Comparison of ENCODE assay signal across 11 cellular contexts in the genomic region with DNA sequence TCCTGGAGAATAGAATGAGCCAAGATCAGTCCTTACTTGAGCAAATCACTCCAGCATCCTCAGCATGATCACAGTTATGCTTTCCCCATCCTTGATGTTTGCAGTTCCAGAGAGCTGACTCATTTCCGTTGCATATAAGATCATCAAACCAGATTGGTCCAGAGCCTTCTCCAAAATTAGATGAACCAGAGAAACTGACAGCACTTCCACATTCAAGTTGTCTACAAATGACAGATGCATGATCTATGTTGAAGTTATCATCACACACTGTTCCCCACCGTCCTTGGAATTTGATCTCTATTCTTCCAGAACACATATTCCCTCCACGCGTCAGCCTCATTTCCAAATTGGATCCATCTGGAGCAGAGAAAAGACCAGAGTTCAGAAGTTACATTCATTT. TPM values are rescaled to one million over a fixed set of nuclear protein-coding genes. Genes with fewer than 3 reads are reported as not detected.
DNase-seq lines count a peak whose midpoint lies in the region; ATAC-seq, FAIRE-seq and TF ChIP-seq lines count a peak whose summit lies in the region.
"Had no signal": no experiment of that assay in that cellular context is flagged by ENCODE, and none has a peak within 500 bp of the region (broad histone marks: within the 10 kb centered on the region; RNA-seq: fewer than 3 reads in every experiment).

No MANE protein-coding gene starts in this region.

- BruUV-seq in mammary epithelial cell (replicated peaks; lab: Mats Ljungman, UMichigan): no TSS peak
- BruUV-seq in HepG2 (replicated peaks; lab: Mats Ljungman, UMichigan): no TSS peak
- no TSS peak for BruUV-seq in Caco-2 (replicated peaks; lab: Mats Ljungman, UMichigan)

- TF ChIP-seq POLR2A in HepG2 (IDR thresholded peaks at IDR 0.05; ENCODE audit: insufficient read depth in 1 of 2, low read depth in 2 of 2, low read length in 2 of 2): no peak

- H3K79me2 ChIP-seq in mammary epithelial cell (ENCODE audit: insufficient read depth, low read length) (no peaks in the 10 kb centered on the region), HepG2 (ENCODE audit: insufficient read depth, low read length) (no peaks in the 10 kb centered on the region)

- dilution Hi-C loops in mammary epithelial cell (cut with HindIII; ENCODE audit: low sequenced_read_pairs): no loop called here

- TF ChIP-seq CTCF in mammary epithelial cell (conservative IDR thresholded peaks at IDR 0.05 in 1 of 2, IDR thresholded peaks at IDR 0.05 in 1 of 2; ENCODE audit: extremely low read depth in 1 of 2, insufficient read depth in 1 of 2, low read depth in 1 of 2, low read length in 2 of 2): no peak
- no peak for TF ChIP-seq CTCF in HepG2 (CRISPR knock-in tag; IDR thresholded peaks at IDR 0.05)
- no peak for TF ChIP-seq CTCF in Caco-2 (IDR thresholded peaks at IDR 0.05; ENCODE audit: insufficient read depth in 1 of 2, low read depth in 1 of 2, low read length in 1 of 2, severe bottlenecking in 1 of 2, unreplicated experiment in 1 of 2)
- TF ChIP-seq CTCF in mesothelial cell of epicardium (IDR thresholded peaks at IDR 0.05; ENCODE audit: unreplicated experiment): no peak

- H3K27ac Mint-ChIP-seq in Caco-2 (ENCODE audit: unreplicated experiment) (no peak overlapping the region), mesothelial cell of epicardium (no peak overlapping the region)

- H3K4me3 Mint-ChIP-seq in Caco-2 (ENCODE audit: unreplicated experiment) (no peak overlapping the region), mesothelial cell of epicardium (no peak overlapping the region)

- H3K27me3 Mint-ChIP-seq in Caco-2 (ENCODE audit: insufficient read depth, unreplicated experiment) (peaks cover 10% of the 10 kb centered on the region), mesothelial cell of epicardium (ENCODE audit: low read depth) (peaks cover 3% of the 10 kb centered on the region)

- H3K4me1 ChIP-seq in mammary epithelial cell (ENCODE audit: insufficient read depth, low read length) (peaks cover 18% of the 10 kb centered on the region), HepG2 (ENCODE audit: insufficient read depth, low read length) (no peaks in the 10 kb centered on the region), Caco-2 (peaks cover 18% of the 10 kb centered on the region)

- no peaks in the 10 kb centered on the region for H3K9me3 Mint-ChIP-seq in Caco-2 (ENCODE audit: unreplicated experiment)
- peaks cover 7% of the 10 kb centered on the region for H3K9me3 Mint-ChIP-seq in mesothelial cell of epicardium

- no peak for ATAC-seq in HepG2

- FAIRE-seq in HepG2 (lab: Jason Lieb, UNC) (no peak), urothelium cell line (lab: Jason Lieb, UNC) (peak; percentile 62)

- in situ Hi-C loops in mammary epithelial cell (cut with MboI; ENCODE audit: low sequenced_read_pairs in 2 of 2): no loop called here
- in situ Hi-C loops in HepG2 (cut with HindIII; ENCODE audit: extremely low pct_ligation_motif_present, low pct_unique_long_range_greater_than_20kb): no loop called here

- H3K36me3 ChIP-seq in mammary epithelial cell (ENCODE audit: insufficient read depth, low read length): no peaks in the 10 kb centered on the region
- no peaks in the 10 kb centered on the region for H3K36me3 ChIP-seq in HepG2 (replicated peaks in 1 of 2; ENCODE audit: control insufficient read depth in 1 of 2, insufficient read depth in 2 of 2, low read length in 2 of 2)
- H3K36me3 ChIP-seq in Caco-2 (ENCODE audit: control insufficient read depth, insufficient read depth, low read length): no peaks in the 10 kb centered on the region
- H3K36me3 ChIP-seq: cardiac muscle cell had no signal

- POLR2A ChIA-PET in HepG2 (lab: Yijun Ruan, JAX): no interaction called here
- POLR2A ChIA-PET in Caco-2 (lab: Charles Lee): no interaction called here

- CTCF ChIA-PET in mammary epithelial cell (lab: Charles Lee; ENCODE audit: low non-redundant PET): no interaction called here
- CTCF ChIA-PET in HepG2 (lab: Yijun Ruan, JAX; ENCODE audit: low intra/inter-chr PET ratio, low total read pairs): no interaction called here
- CTCF ChIA-PET in Caco-2 (lab: Charles Lee): no interaction called here

- H3K4me3 ChIP-seq in mammary epithelial cell (replicated peaks in 1 of 3; ENCODE audit: insufficient read depth in 1 of 3, low read depth in 2 of 3, low read length in 3 of 3): no peak overlapping the region
- no peak overlapping the region for H3K4me3 ChIP-seq in HepG2 (replicated peaks in 1 of 3; ENCODE audit: insufficient read depth in 1 of 3, low read depth in 2 of 3, low read length in 3 of 3)
- H3K4me3 ChIP-seq in Caco-2 (ENCODE audit: low read depth, low read length): no peak overlapping the region
- H3K4me3 ChIP-seq: cardiac muscle cell had no signal

- H3K9ac ChIP-seq in mammary epithelial cell (ENCODE audit: insufficient read depth, low read length): no peak overlapping the region
- H3K9ac ChIP-seq in HepG2 (ENCODE audit: insufficient read depth, low read depth, low read length): no peak overlapping the region

- H4K20me1 ChIP-seq in mammary epithelial cell (ENCODE audit: insufficient read depth, low read length) (no peaks in the 10 kb centered on the region), HepG2 (ENCODE audit: insufficient read depth, low read length) (no peaks in the 10 kb centered on the region)

- H3K27ac ChIP-seq in mammary epithelial cell (ENCODE audit: insufficient read depth, low read depth, low read length) (no peak overlapping the region), HepG2 (ENCODE audit: extremely low read length, insufficient read depth, low read length) (no peak overlapping the region)
- H3K27ac ChIP-seq: cardiac muscle cell had no signal

- TF ChIP-seq EP300 in HepG2 (IDR thresholded peaks at IDR 0.05; ENCODE audit: low read depth in 2 of 2, low read length in 2 of 2) (no peak), HepG2 (CRISPR knock-in tag; IDR thresholded peaks at IDR 0.05; ENCODE audit: borderline replicate concordance) (no peak)

- H2AFZ ChIP-seq in mammary epithelial cell (ENCODE audit: low read depth, low read length) (no peak overlapping the region), HepG2 (ENCODE audit: low read length) (no peak overlapping the region)

- H3K4me2 ChIP-seq in mammary epithelial cell (ENCODE audit: insufficient read depth, low read depth, low read length) (no peak overlapping the region), HepG2 (ENCODE audit: low read depth, low read length) (no peak overlapping the region)

- H3K27me3 ChIP-seq in mammary epithelial cell (ENCODE audit: insufficient read depth, low read length) (peaks cover 2% of the 10 kb centered on the region), HepG2 (ENCODE audit: control insufficient read depth in 1 of 2, insufficient read depth in 2 of 2, low read length in 2 of 2) (no peaks in the 10 kb centered on the region; a peak in 1 of 5 replicates), Caco-2 (replicated peaks; ENCODE audit: control insufficient read depth, insufficient read depth, low read length) (no peaks in the 10 kb centered on the region)
- H3K27me3 ChIP-seq: cardiac muscle cell had no signal

- intact Hi-C loops in mammary epithelial cell (cut with micrococcal nuclease) (no loop called here), HepG2 (cut with micrococcal nuclease; ENCODE audit: unreplicated experiment) (no loop called here), Caco-2 (cut with micrococcal nuclease; ENCODE audit: unreplicated experiment) (no loop called here)

- WGBS in mammary epithelial cell (ENCODE audit: low coverage, missing lambda C conversion rate): 60% methylated on average over 4 of the region's 4 CpGs
- 3% methylated on average over 4 of the region's 4 CpGs for WGBS in HepG2 (ENCODE audit: low lambda C conversion rate)

- H3K4me1 Mint-ChIP-seq in Caco-2 (ENCODE audit: low read depth, unreplicated experiment): peaks cover 24% of the 10 kb centered on the region
- H3K4me1 Mint-ChIP-seq in mesothelial cell of epicardium: peaks cover 16% of the 10 kb centered on the region

- no peaks in the 10 kb centered on the region for H3K36me3 Mint-ChIP-seq in Caco-2 (ENCODE audit: insufficient read depth, unreplicated experiment)
- H3K36me3 Mint-ChIP-seq in mesothelial cell of epicardium: no peaks in the 10 kb centered on the region

- DNase-seq in M059J (ENCODE audit: low read depth) (peak; percentile 77), mammary epithelial cell (peak; percentile 39), HepG2 (ENCODE audit: low spot score) (no peak), urothelium cell line (ENCODE audit: low spot score) (peak; percentile 71), Caco-2 (no peak), NCI-H774 (lab: John Stamatoyannopoulos, UW) (no peak), mesothelial cell of epicardium (ENCODE audit: low spot score in 2 of 2, unreplicated experiment in 2 of 2) (no peak)
- DNase-seq: activated CD4-positive, alpha-beta T cell treated with anti-CD3 and anti-CD28 coated beads for 1 hour; NCI-H524 treated with DMSO at 0.1 percent for 48 hours; stimulated activated CD4-positive, alpha-beta T cell treated with anti-CD3 and anti-CD28 coated beads, Interleukin-15, amount 100 ng/mL, for 24 hours had no signal

- H3K9me3 ChIP-seq in mammary epithelial cell (replicated peaks; ENCODE audit: insufficient read depth, low read length): no peaks in the 10 kb centered on the region
- H3K9me3 ChIP-seq in HepG2 (ENCODE audit: low read length): no peaks in the 10 kb centered on the region
- no peaks in the 10 kb centered on the region for H3K9me3 ChIP-seq in Caco-2

- no peak for TF ChIP-seq RAD21 in HepG2 (CRISPR knock-in tag; IDR thresholded peaks at IDR 0.05)

RNA-seq across cellular contexts. Expression of gene CD163, which starts 4.7 kb away (rescaled TPM):
- total RNA-seq in M059J (2014; rRNA removed; shearing (Covaris generic)): not detected in 2 replicates
- total RNA-seq in mammary epithelial cell (under 1 TPM in 1 of 2 donors, not detected in 1; 0.17 TPM), HepG2 (2016; rRNA removed; fragmentation: Illumina TruSeq; extraction: Trizol) (not detected in 2 replicates), Caco-2 (2022) (0.20 and 1.4 TPM in 2 replicates), mesothelial cell of epicardium (0.22 to 0.38 TPM (median 0.36 TPM) in 3 replicates)
- polyA plus RNA-seq in mammary epithelial cell (not detected), HepG2 (2011; rRNA removed) (not detected in 2 replicates)
- polyA minus RNA-seq in mammary epithelial cell: not detected
- not detected in 2 replicates for total RNA-seq in HepG2 (2016; cell fraction: cytosol; rRNA removed; fragmentation: Illumina TruSeq; extraction: Trizol; ENCODE audit: low read depth)
- total RNA-seq in HepG2 (2016; cell fraction: insoluble cytoplasmic fraction; rRNA removed; fragmentation: Illumina TruSeq; extraction: Trizol): not detected in 2 replicates
- not detected in 2 replicates for total RNA-seq in HepG2 (2016; cell fraction: membrane; rRNA removed; fragmentation: Illumina TruSeq; extraction: Trizol)
- not detected in 2 replicates for total RNA-seq in HepG2 (2016; cell fraction: nucleus; rRNA removed; fragmentation: Illumina TruSeq; extraction: Trizol)
- not detected in 2 replicates for polyA plus RNA-seq in HepG2 (2011; cell fraction: cytosol; rRNA removed)
- polyA plus RNA-seq in HepG2 (2011; cell fraction: nucleus; rRNA removed): not detected in 2 replicates
- polyA plus RNA-seq in HepG2 (2012): not detected in 2 replicates
- polyA plus RNA-seq in HepG2 (2016; cell fraction: cytosol; fragmentation: Illumina TruSeq; extraction: Trizol; ENCODE audit: low read depth): not detected in 2 replicates
- not detected in 2 replicates for polyA plus RNA-seq in HepG2 (2016; cell fraction: insoluble cytoplasmic fraction; fragmentation: Illumina TruSeq; extraction: Trizol; ENCODE audit: low read depth)
- polyA plus RNA-seq in HepG2 (2016; cell fraction: membrane; fragmentation: Illumina TruSeq; extraction: Trizol; ENCODE audit: low read depth): not detected in 2 replicates
- polyA plus RNA-seq in HepG2 (2016; cell fraction: nucleus; fragmentation: Illumina TruSeq; extraction: Trizol; ENCODE audit: insufficient read depth, low read depth): not detected in 2 replicates
- polyA minus RNA-seq in HepG2 (2011; rRNA and poly(A)+ RNA removed; ENCODE audit: low replicate concordance): not detected in 2 replicates
- polyA minus RNA-seq in HepG2 (2011; cell fraction: cytosol; rRNA and poly(A)+ RNA removed): not detected in 2 replicates
- 0.37 TPM in 1 of 2 replicates, not detected in the other for polyA minus RNA-seq in HepG2 (2011; cell fraction: nucleus; rRNA and poly(A)+ RNA removed)
- polyA plus RNA-seq: cardiac muscle cell had no signal

RNA-seq across cellular contexts. Expression of gene CD163L1, which starts 54.9 kb away (rescaled TPM):
- 5.8 and 9.7 TPM in 2 replicates for total RNA-seq in M059J (2014; rRNA removed; shearing (Covaris generic))
- 1 to 10 TPM; 1.2 to 2.0 TPM for total RNA-seq in mammary epithelial cell
- polyA plus RNA-seq in mammary epithelial cell: 0.14 TPM
- polyA minus RNA-seq in mammary epithelial cell: not detected
- 6.8 and 9.4 TPM in 2 replicates for total RNA-seq in HepG2 (2016; rRNA removed; fragmentation: Illumina TruSeq; extraction: Trizol)
- 3.7 and 9.2 TPM in 2 replicates for total RNA-seq in HepG2 (2016; cell fraction: cytosol; rRNA removed; fragmentation: Illumina TruSeq; extraction: Trizol; ENCODE audit: low read depth)
- total RNA-seq in HepG2 (2016; cell fraction: insoluble cytoplasmic fraction; rRNA removed; fragmentation: Illumina TruSeq; extraction: Trizol): 6.1 and 10.0 TPM in 2 replicates
- total RNA-seq in HepG2 (2016; cell fraction: membrane; rRNA removed; fragmentation: Illumina TruSeq; extraction: Trizol): 4.9 and 6.9 TPM in 2 replicates
- 3.2 and 6.0 TPM in 2 replicates for total RNA-seq in HepG2 (2016; cell fraction: nucleus; rRNA removed; fragmentation: Illumina TruSeq; extraction: Trizol)
- polyA plus RNA-seq in HepG2 (2011; rRNA removed): 3.1 and 3.4 TPM in 2 replicates
- polyA plus RNA-seq in HepG2 (2011; cell fraction: cytosol; rRNA removed): 1.2 and 2.6 TPM in 2 replicates
- polyA plus RNA-seq in HepG2 (2011; cell fraction: nucleus; rRNA removed): 1.7 and 1.8 TPM in 2 replicates
- 2.9 and 5.0 TPM in 2 replicates for polyA plus RNA-seq in HepG2 (2012)
- 4.8 and 7.7 TPM in 2 replicates for polyA plus RNA-seq in HepG2 (2016; cell fraction: cytosol; fragmentation: Illumina TruSeq; extraction: Trizol; ENCODE audit: low read depth)
- polyA plus RNA-seq in HepG2 (2016; cell fraction: insoluble cytoplasmic fraction; fragmentation: Illumina TruSeq; extraction: Trizol; ENCODE audit: low read depth): 6.3 and 8.9 TPM in 2 replicates
- 2.7 and 4.6 TPM in 2 replicates for polyA plus RNA-seq in HepG2 (2016; cell fraction: membrane; fragmentation: Illumina TruSeq; extraction: Trizol; ENCODE audit: low read depth)
- polyA plus RNA-seq in HepG2 (2016; cell fraction: nucleus; fragmentation: Illumina TruSeq; extraction: Trizol; ENCODE audit: insufficient read depth, low read depth): 5.8 and 10.3 TPM in 2 replicates
- 0.42 and 0.58 TPM in 2 replicates for polyA minus RNA-seq in HepG2 (2011; rRNA and poly(A)+ RNA removed; ENCODE audit: low replicate concordance)
- polyA minus RNA-seq in HepG2 (2011; cell fraction: cytosol; rRNA and poly(A)+ RNA removed): 0.62 and 0.89 TPM in 2 replicates
- polyA minus RNA-seq in HepG2 (2011; cell fraction: nucleus; rRNA and poly(A)+ RNA removed): 12.6 and 12.7 TPM in 2 replicates
- total RNA-seq in Caco-2 (2022): 0.07 and 0.11 TPM in 2 replicates
- 0.11 to 0.58 TPM (median 0.16 TPM) in 3 replicates for total RNA-seq in mesothelial cell of epicardium
- polyA plus RNA-seq: cardiac muscle cell had no signal

Comparison
In these comparisons a context has a peak if more than half of its experiments do, and no peak if none do; other contexts are left out.
1. DNase-seq: peak in M059J (single experiment), mammary epithelial cell (single experiment) and urothelium cell line (single experiment); none in HepG2 (single experiment), Caco-2 (0 of 2), NCI-H774 (single experiment) and mesothelial cell of epicardium (0 of 2).